ENCODE assay signal across 8 cellular contexts in the genomic region with DNA sequence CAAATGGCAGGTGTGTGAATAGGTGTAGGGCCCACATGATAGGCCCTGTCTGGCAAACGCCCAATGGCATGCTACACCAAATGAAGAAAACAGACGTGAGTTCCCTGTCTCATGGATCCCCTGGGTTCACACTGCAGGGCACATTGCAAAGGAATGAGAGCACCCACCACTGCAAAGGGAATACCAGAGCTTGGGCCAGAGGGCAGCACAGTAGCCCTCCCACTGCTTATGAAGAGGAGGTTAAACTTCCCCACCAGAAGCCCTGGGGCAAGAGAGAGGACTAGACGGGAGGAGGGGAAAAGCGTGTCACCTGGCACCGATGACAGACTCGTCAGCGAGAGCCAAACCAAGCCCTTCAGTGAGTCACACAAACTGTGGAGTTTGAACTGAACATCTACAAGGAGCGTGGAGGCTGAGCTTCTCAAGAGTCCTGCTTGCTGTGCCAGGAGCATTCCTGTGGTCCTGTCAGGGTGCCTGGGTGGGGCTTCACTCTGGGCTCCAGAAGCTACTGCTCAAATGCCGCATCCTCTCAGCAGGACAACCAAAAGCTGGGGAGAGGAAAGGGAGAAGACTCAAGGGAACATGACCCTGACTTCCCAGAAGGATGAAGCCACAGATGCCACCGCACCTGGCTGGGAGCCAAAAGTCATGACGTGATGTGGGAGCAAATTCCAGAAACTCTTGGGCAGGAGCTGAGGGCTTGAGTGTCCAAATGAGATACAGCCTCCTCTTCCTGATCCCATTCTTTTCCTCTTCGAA.
A peak's percentile ranks its signal among the peaks of the same experiment; 100 is the strongest.
DNase-seq lines count a peak whose midpoint lies in the region; ATAC-seq and TF ChIP-seq lines count a peak whose summit lies in the region.

No MANE protein-coding gene starts in this region.

- peaks cover 6% of the 10 kb centered on the region for H3K27me3 Mint-ChIP-seq in neural progenitor cell (ENCODE audit: insufficient read depth, low read depth)
- peaks cover 6% of the 10 kb centered on the region for H3K27me3 Mint-ChIP-seq in glutamatergic neuron (ENCODE audit: unreplicated experiment)

- H3K27me3 ChIP-seq in ACC112 (ENCODE audit: insufficient read depth, low read length) (no peaks in the 10 kb centered on the region), esophagus squamous epithelium (no peaks in the 10 kb centered on the region), neural progenitor cell (no peaks in the 10 kb centered on the region)

- TF ChIP-seq CTCF in esophagus squamous epithelium (IDR thresholded peaks at IDR 0.05) (no peak), neural progenitor cell (IDR thresholded peaks at IDR 0.05) (no peak), glutamatergic neuron (IDR thresholded peaks at IDR 0.05; ENCODE audit: partially characterized antibody, unreplicated experiment) (no peak)

- TF ChIP-seq POLR2A in esophagus squamous epithelium (IDR thresholded peaks at IDR 0.05), result peak in 1 of 4 donors; percentile 25

- H3K9me3 Mint-ChIP-seq in neural progenitor cell (no peaks in the 10 kb centered on the region), glutamatergic neuron (ENCODE audit: unreplicated experiment) (no peaks in the 10 kb centered on the region)

- peak; percentile 86 for DNase-seq in GOT3 (lab: John Stamatoyannopoulos, UW)
- peak; percentile 78 for DNase-seq in RKO (ENCODE audit: low spot score)
- DNase-seq in esophagus squamous epithelium (lab: John Stamatoyannopoulos, UW), result peak; percentile 19
- no peak for DNase-seq in neural progenitor cell (ENCODE audit: low spot score)
- DNase-seq in iPS-NIHi7 (ENCODE audit: extremely low spot score), result no peak
- no peak for DNase-seq in glutamatergic neuron

- H3K9me3 ChIP-seq in esophagus squamous epithelium (no peaks in the 10 kb centered on the region), neural progenitor cell (ENCODE audit: low read depth) (no peaks in the 10 kb centered on the region)

- H3K36me3 Mint-ChIP-seq in neural progenitor cell (no peaks in the 10 kb centered on the region), glutamatergic neuron (ENCODE audit: unreplicated experiment) (no peaks in the 10 kb centered on the region)

- no peak for ATAC-seq in HG03039 (IDR thresholded peaks at IDR 0.05; ENCODE audit: unreplicated experiment)

- intact Hi-C loops in esophagus squamous epithelium (cut with DNase I), result no loop called here

- peak overlapping the region; percentile 96 for H3K27ac ChIP-seq in ACC112 (ENCODE audit: low read depth, low read length)
- peak overlapping the region; percentile 86 to 93 (median 90) for H3K27ac ChIP-seq in esophagus squamous epithelium
- H3K27ac ChIP-seq in neural progenitor cell, result no peak overlapping the region

- no peaks in the 10 kb centered on the region for H3F3A ChIP-seq in neural progenitor cell (ENCODE audit: low read depth)

- 25 to 33% methylated on average over 11 to 12 of the region's 12 CpGs for WGBS in esophagus squamous epithelium, 2 donors

- H3K27ac Mint-ChIP-seq in neural progenitor cell (peak overlapping the region; percentile 95), glutamatergic neuron (ENCODE audit: unreplicated experiment) (no peak overlapping the region)

- H2AFZ ChIP-seq in ACC112 (ENCODE audit: low read length, unreplicated experiment) (no peak overlapping the region), neural progenitor cell (replicated peaks) (no peak overlapping the region)

- no peaks in the 10 kb centered on the region for H3K79me2 ChIP-seq in ACC112 (ENCODE audit: control insufficient read depth, insufficient read depth, low read length, unreplicated experiment)
- H3K79me2 ChIP-seq in neural progenitor cell (ENCODE audit: low read depth), result no peaks in the 10 kb centered on the region

- peaks cover 22% of the 10 kb centered on the region for H3K4me1 Mint-ChIP-seq in neural progenitor cell
- peaks cover 4% of the 10 kb centered on the region for H3K4me1 Mint-ChIP-seq in glutamatergic neuron (ENCODE audit: low read depth, unreplicated experiment)

- H3K4me1 ChIP-seq in ACC112 (ENCODE audit: control insufficient read depth, insufficient read depth, low read length, unreplicated experiment) (peaks cover 49% of the 10 kb centered on the region), esophagus squamous epithelium (peaks cover 31 to 65% (median 32%) of the 10 kb centered on the region in 3 donors), neural progenitor cell (no peaks in the 10 kb centered on the region)

- no peaks in the 10 kb centered on the region for H4K20me1 ChIP-seq in neural progenitor cell (ENCODE audit: low read depth)

- H3K9ac ChIP-seq in neural progenitor cell, result no peak overlapping the region

- no peaks in the 10 kb centered on the region for H3K36me3 ChIP-seq in ACC112 (ENCODE audit: insufficient read depth, low read length)
- no peaks in the 10 kb centered on the region for H3K36me3 ChIP-seq in esophagus squamous epithelium
- H3K36me3 ChIP-seq in neural progenitor cell, result no peaks in the 10 kb centered on the region

- H3K4me3 Mint-ChIP-seq in neural progenitor cell (peak overlapping the region; percentile 46), glutamatergic neuron (ENCODE audit: unreplicated experiment) (no peak overlapping the region)

- no peak overlapping the region for H3K4me2 ChIP-seq in neural progenitor cell

- H3K4me3 ChIP-seq in ACC112 (ENCODE audit: low read depth, low read length) (peak overlapping the region; percentile 29), esophagus squamous epithelium (no peak overlapping the region), neural progenitor cell (no peak overlapping the region)

Comparison
In these comparisons a context has a peak if more than half of its experiments do, and no peak if none do; other contexts are left out.
1. DNase-seq: peak in GOT3 (single experiment), RKO (single experiment) and esophagus squamous epithelium (single experiment); none in neural progenitor cell (single experiment), iPS-NIHi7 (single experiment) and glutamatergic neuron (single experiment).